ENCODE assay signal across 8 cellular contexts in genomic region chr7:22559829-22560489, GRCh38. TPM values are rescaled to one million over a fixed set of nuclear protein-coding genes. Genes with fewer than 3 reads are reported as not detected.
A peak's percentile ranks its signal among the peaks of the same experiment; 100 is the strongest.
DNase-seq lines count a peak whose midpoint lies in the region; ATAC-seq and TF ChIP-seq lines count a peak whose summit lies in the region.

No MANE protein-coding gene starts in this region.

- DNase-seq in Caki2 (ENCODE audit: low read depth) (peak; percentile 74), LoVo (ENCODE audit: low spot score) (peak; percentile 80), RKO (ENCODE audit: low spot score) (peak; percentile 81), activated T-helper 1 cell treated with Interleukin-2 at 50 U/mL for 16 hours (ENCODE audit: low read depth) (peak; percentile 29), fibroblast of pulmonary artery (ENCODE audit: low read depth) (peak; percentile 92), tibial nerve (ENCODE audit: low spot score in 2 of 2) (peak; percentile 56 to 84)

- peak in 1 of 2 donors; percentile 25 for TF ChIP-seq EP300 in tibial nerve (IDR thresholded peaks at IDR 0.05)

- TF ChIP-seq CTCF in fibroblast of pulmonary artery (IDR thresholded peaks at IDR 0.05; ENCODE audit: low read length, missing control alignments) (peak; percentile 96), tibial nerve (IDR thresholded peaks at IDR 0.05) (peak; percentile 71 to 91 (median 76))

- H3K27ac ChIP-seq in tibial nerve = no peak overlapping the region

- in situ Hi-C loops in Caki2 (cut with HindIII; ENCODE audit: low pct_unique_long_range_greater_than_20kb, low sequenced_read_pairs) = loop anchor here (25.0 kb wide), 1 partner anchor 502 kb away; no protein-coding TSS in a partner anchor

- H2AFZ ChIP-seq in neuron (ENCODE audit: low read depth, low read length) = peak overlapping the region; percentile 66

- H3K36me3 ChIP-seq in neuron (ENCODE audit: insufficient read depth, low read length) = no peaks in the 10 kb centered on the region
- H3K36me3 ChIP-seq in tibial nerve = no peaks in the 10 kb centered on the region

- no peaks in the 10 kb centered on the region for H3K27me3 ChIP-seq in neuron (ENCODE audit: insufficient read depth, low read length)
- H3K27me3 ChIP-seq in tibial nerve = no peaks in the 10 kb centered on the region

- H3K9me3 ChIP-seq in neuron (ENCODE audit: low read length) (no peaks in the 10 kb centered on the region), tibial nerve (no peaks in the 10 kb centered on the region)

- ATAC-seq in GM21515 (IDR thresholded peaks at IDR 0.05; ENCODE audit: unreplicated experiment) = peak; percentile 47

- 42 to 43% methylated on average over 13 of the region's 13 CpGs for WGBS in tibial nerve, 2 donors

- H3K4me1 ChIP-seq in neuron (ENCODE audit: insufficient read depth, low read length) = peaks cover 19% of the 10 kb centered on the region
- H3K4me1 ChIP-seq in tibial nerve = peaks cover 0 to 53% (median 27%) of the 10 kb centered on the region in 4 donors

- TF ChIP-seq POLR2A in tibial nerve (IDR thresholded peaks at IDR 0.05) = no peak

- H3K4me3 ChIP-seq in fibroblast of pulmonary artery (replicated peaks; ENCODE audit: low read depth, low read length) = no peak overlapping the region
- H3K4me3 ChIP-seq in neuron (ENCODE audit: low read length) = no peak overlapping the region
- no peak overlapping the region for H3K4me3 ChIP-seq in tibial nerve

RNA-seq across cellular contexts. Expression of gene STEAP1B, which starts 60.0 kb away (rescaled TPM):
- not detected in 2 replicates for total RNA-seq in Caki2 (2014; rRNA removed; shearing (Covaris generic); ENCODE audit: low replicate concordance)
- 10 to 100 TPM in 2 of 4 donors, 1 to 10 TPM in 2; 4.2 to 20.5 (median 14.0) TPM for total RNA-seq in tibial nerve

Comparison
In these comparisons a context has a peak if more than half of its experiments do, and no peak if none do; other contexts are left out.
1. DNase-seq: peak in every context shown above with its lines; median percentile 92 in fibroblast of pulmonary artery; 81 in RKO; 80 in LoVo; 74 in Caki2; 70 in tibial nerve; 29 in activated T-helper 1 cell treated with Interleukin-2 at 50 U/mL for 16 hours.